ENCODE assay signal across 24 cellular contexts in the genomic region with DNA sequence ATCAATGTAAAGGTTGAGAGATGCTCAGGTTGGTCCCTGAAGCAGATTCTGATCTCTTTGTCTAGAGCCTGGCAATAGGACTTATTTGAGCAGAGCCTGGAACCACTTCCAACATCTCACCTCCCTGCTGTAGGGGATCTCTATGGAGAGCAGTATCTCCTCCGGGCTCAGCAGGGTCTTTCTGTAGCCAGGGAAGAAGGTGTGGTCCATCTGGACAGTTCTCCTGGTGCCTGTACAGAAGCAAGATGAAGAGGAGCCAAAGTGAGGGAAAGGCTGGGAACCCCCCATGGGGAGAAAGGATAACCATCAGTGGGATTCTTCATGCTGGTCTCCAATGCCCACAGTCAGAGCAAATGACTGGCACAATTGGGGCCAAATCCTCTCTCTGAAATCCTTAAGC. TPM values are rescaled to one million over a fixed set of nuclear protein-coding genes. Genes with fewer than 3 reads are reported as not detected.
"Had no signal": no experiment of that assay in that cellular context is flagged by ENCODE, and none has a peak within 500 bp of the region (broad histone marks: within the 10 kb centered on the region; RNA-seq: fewer than 3 reads in every experiment).

No MANE protein-coding gene starts in this region.

- H3K4me1 Mint-ChIP-seq: memory B cell, natural killer cell had no signal

- H3K27ac Mint-ChIP-seq: dendritic cell treated with granulocyte-macrophage colony-stimulating factor and Interleukin-4, amounts not matched to agents 40 ng/mL and 50 ng/mL, for 4 days; effector memory CD8-positive, alpha-beta T cell; endodermal cell; memory B cell; naive thymus-derived CD4-positive, alpha-beta T cell; natural killer cell had no signal

- ATAC-seq: effector memory CD8-positive, alpha-beta T cell; gastrocnemius medialis; left cardiac atrium; left lung; left ventricle myocardium superior; lower lobe of right lung; naive thymus-derived CD4-positive, alpha-beta T cell; natural killer cell had no signal

- H3K36me3 ChIP-seq: esophagus squamous epithelium, gastrocnemius medialis, heart right ventricle, left lung, lower lobe of right lung had no signal

- H3K27ac ChIP-seq: esophagus squamous epithelium, gastrocnemius medialis, heart right ventricle, left lung, lower lobe of right lung had no signal

- DNase-seq: cortex of kidney; effector CD8-positive, alpha-beta T cell; effector memory CD8-positive, alpha-beta T cell; endodermal cell; esophagus squamous epithelium; foreskin fibroblast; foreskin melanocyte; gastrocnemius medialis; glutamatergic neuron; heart right ventricle; hippocampal formation; left cardiac atrium; left lung; left ventricle myocardium superior; lower lobe of right lung; mesendoderm; midbrain; naive thymus-derived CD4-positive, alpha-beta T cell; natural killer cell had no signal

- H3K4me1 ChIP-seq: lower lobe of right lung had no signal

- H3K27me3 ChIP-seq: esophagus squamous epithelium, gastrocnemius medialis, left lung had no signal

- H3K27me3 Mint-ChIP-seq: memory B cell had no signal

- H3K4me3 Mint-ChIP-seq: dendritic cell treated with granulocyte-macrophage colony-stimulating factor and Interleukin-4, amounts not matched to agents 40 ng/mL and 50 ng/mL, for 4 days; effector memory CD8-positive, alpha-beta T cell; endodermal cell; memory B cell; naive thymus-derived CD4-positive, alpha-beta T cell; natural killer cell had no signal

- H3K4me3 ChIP-seq: esophagus squamous epithelium, gastrocnemius medialis, heart right ventricle, left lung, lower lobe of right lung had no signal

- H3K9me3 Mint-ChIP-seq: dendritic cell treated with granulocyte-macrophage colony-stimulating factor and Interleukin-4, amounts not matched to agents 40 ng/mL and 50 ng/mL, for 4 days; effector memory CD8-positive, alpha-beta T cell; endodermal cell; naive thymus-derived CD4-positive, alpha-beta T cell; natural killer cell had no signal

- H3K36me3 Mint-ChIP-seq: memory B cell; naive thymus-derived CD4-positive, alpha-beta T cell; natural killer cell had no signal

- H3K9me3 ChIP-seq: esophagus squamous epithelium, gastrocnemius medialis, heart right ventricle, left lung, lower lobe of right lung had no signal

RNA-seq across cellular contexts. Expression of a gene that starts 34.8 kb away (rescaled TPM):
- total RNA-seq: dermis microvascular lymphatic vessel endothelial cell, left ventricle myocardium superior, lung microvascular endothelial cell, mononuclear cell, natural killer cell had no signal
- polyA plus RNA-seq: naive thymus-derived CD4-positive, alpha-beta T cell had no signal
